Comparison of ENCODE assay signal across 16 cellular contexts in the genomic region with DNA sequence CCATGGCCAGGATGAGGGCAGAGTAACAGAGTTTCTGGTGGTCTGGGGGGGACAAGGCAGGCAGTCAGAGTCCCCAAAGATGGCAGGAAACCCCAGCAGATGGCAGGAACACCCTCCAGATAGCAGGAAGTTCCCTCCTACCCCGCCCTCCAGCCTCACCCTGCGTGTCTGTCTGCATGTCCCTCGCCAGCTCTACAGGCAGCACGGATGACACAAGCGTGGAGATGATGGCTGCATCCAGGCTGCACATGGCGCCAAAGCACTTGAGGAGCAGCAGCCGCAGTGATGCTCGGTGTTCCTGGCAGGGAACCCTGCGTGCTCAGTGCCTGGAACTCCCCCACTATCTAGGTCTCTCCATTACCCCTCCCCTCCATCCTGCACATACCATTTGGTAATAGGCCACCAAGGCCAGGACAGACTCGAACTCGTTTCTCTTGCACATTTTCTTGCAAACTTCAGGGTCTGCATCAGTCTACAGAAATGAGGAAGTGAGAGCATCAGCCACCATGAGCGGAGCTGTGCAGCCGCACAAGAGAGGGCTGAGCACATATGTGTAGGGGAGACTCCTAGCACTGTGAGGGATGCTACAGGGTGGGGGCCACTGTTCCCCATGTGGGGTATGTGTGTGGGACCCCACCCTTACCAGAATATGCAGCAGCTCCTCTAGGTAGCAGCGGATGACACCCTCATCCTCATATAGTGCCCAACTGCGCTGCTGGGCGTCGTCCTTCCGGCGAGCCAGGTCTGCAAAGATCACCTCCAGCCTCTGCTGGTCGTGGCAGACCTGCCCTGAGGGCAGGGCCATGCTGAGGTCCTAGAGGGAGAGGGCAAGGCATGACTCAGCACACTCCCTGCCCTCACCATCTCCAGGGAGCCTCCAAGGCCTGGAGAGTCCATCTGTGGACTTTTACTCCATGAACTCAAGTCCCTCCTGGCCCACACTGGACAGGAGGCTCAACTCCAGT. TPM values are rescaled to one million over a fixed set of nuclear protein-coding genes. Genes with fewer than 3 reads are reported as not detected.
DNase-seq lines count a peak whose midpoint lies in the region; ATAC-seq and TF ChIP-seq lines count a peak whose summit lies in the region.
"Had no signal": no experiment of that assay in that cellular context is flagged by ENCODE, and none has a peak within 500 bp of the region (broad histone marks: within the 10 kb centered on the region; RNA-seq: fewer than 3 reads in every experiment).

No MANE protein-coding gene starts in this region.

- ATAC-seq in GM18868 (IDR thresholded peaks at IDR 0.05; ENCODE audit: unreplicated experiment) (peak; percentile 39), memory B cell (ENCODE audit: low read depth) (peak; percentile 100), GM23338 (no peak), GM21737 (IDR thresholded peaks at IDR 0.05; ENCODE audit: unreplicated experiment) (no peak)
- ATAC-seq: activated T-helper 17 cell treated with anti-CD3 and anti-CD28 coated beads, Interleukin-2, amount 50 U/mL, for 72 hours had no signal

- H3K9me3 Mint-ChIP-seq in memory B cell = no peaks in the 10 kb centered on the region
- H3K9me3 Mint-ChIP-seq in GM23338 = no peaks in the 10 kb centered on the region; the same call in 2 of the 3 replicates
- H3K9me3 Mint-ChIP-seq: activated T-helper 17 cell treated with anti-CD3 and anti-CD28 coated beads, Interleukin-2, amount 50 U/mL, for 72 hours had no signal

- H3K79me2 ChIP-seq in GM23338 (replicated peaks; ENCODE audit: insufficient read depth) = peaks cover 11% of the 10 kb centered on the region

- H3K27ac Mint-ChIP-seq in memory B cell (no peak overlapping the region), GM23338 (no peak overlapping the region)

- TF ChIP-seq CTCF in GM23338 (conservative IDR thresholded peaks at IDR 0.05; ENCODE audit: low read depth in 2 of 2) = no peak

- H3K27ac ChIP-seq in GM23338 (ENCODE audit: low read depth) = no peak overlapping the region
- H3K27ac ChIP-seq: tibial artery had no signal

- peak; percentile 34 for DNase-seq in NAMALWA (ENCODE audit: low spot score)
- DNase-seq in memory B cell (ENCODE audit: low spot score in 2 of 2) = no peak
- DNase-seq in Ammon's horn (ENCODE audit: low spot score) = no peak
- DNase-seq in GM23338 (ENCODE audit: low spot score) = no peak
- DNase-seq: activated CD4-positive, alpha-beta T cell treated with anti-CD3 and anti-CD28 coated beads, Interleukin-2, amount 50 U/mL, for 4 hours; BE2C; DMS 273 treated with DMSO at 0.1 percent for 48 hours; NCI-H187; SK-N-SH; stimulated activated CD4-positive, alpha-beta T cell treated with anti-CD3 and anti-CD28 coated beads, Interleukin-4, amount 100 ng/mL, for 4 hours; tibial artery had no signal

- no peak overlapping the region for H3K4me2 ChIP-seq in GM23338
- H3K4me2 ChIP-seq: SK-N-SH had no signal

- no peaks in the 10 kb centered on the region for H3K27me3 Mint-ChIP-seq in memory B cell
- H3K27me3 Mint-ChIP-seq in GM23338 (ENCODE audit: insufficient read depth, low read depth, poor library complexity) = peaks cover 15% of the 10 kb centered on the region
- H3K27me3 Mint-ChIP-seq: activated T-helper 17 cell treated with anti-CD3 and anti-CD28 coated beads, Interleukin-2, amount 50 U/mL, for 72 hours had no signal

- no peaks in the 10 kb centered on the region for H3K36me3 ChIP-seq in GM23338 (ENCODE audit: insufficient read depth)

- H2AFZ ChIP-seq in GM23338 = no peak overlapping the region

- no peaks in the 10 kb centered on the region for H3K9me2 ChIP-seq in GM23338 (ENCODE audit: insufficient read depth)
- H3K9me2 ChIP-seq: SK-N-SH had no signal

- H3K4me1 Mint-ChIP-seq in memory B cell (peaks cover 23% of the 10 kb centered on the region), GM23338 (peaks cover 9% of the 10 kb centered on the region)

- H3K27me3 ChIP-seq in GM23338 (ENCODE audit: insufficient read depth) = no peaks in the 10 kb centered on the region
- H3K27me3 ChIP-seq: BE2C, tibial artery had no signal

- H3F3A ChIP-seq in GM23338 (replicated peaks; ENCODE audit: low read depth) = no peaks in the 10 kb centered on the region

- H3K36me3 Mint-ChIP-seq in memory B cell (peaks cover 23% of the 10 kb centered on the region), GM23338 (ENCODE audit: low read depth) (peaks cover 67% of the 10 kb centered on the region)

- H3K4me3 ChIP-seq in GM23338 = no peak overlapping the region
- H3K4me3 ChIP-seq: tibial artery had no signal

- H3K4me3 Mint-ChIP-seq in memory B cell (no peak overlapping the region), GM23338 (no peak overlapping the region)
- H3K4me3 Mint-ChIP-seq: activated T-helper 17 cell treated with anti-CD3 and anti-CD28 coated beads, Interleukin-2, amount 50 U/mL, for 72 hours had no signal

- peaks cover 2% of the 10 kb centered on the region; the same call in 1 of the 2 replicates for H4K20me1 ChIP-seq in GM23338 (replicated peaks; ENCODE audit: insufficient read depth)

- H3K4me1 ChIP-seq in GM23338 (ENCODE audit: insufficient read depth) = peaks cover 4% of the 10 kb centered on the region

TF ChIP-seq in GM23338, 12 proteins besides CTCF, POLR2A, EP300 and RAD21 (continues in another document):
- TF ChIP-seq ZNF114 (CRISPR knock-in tag; IDR thresholded peaks at IDR 0.05) (no peak), NANOG (IDR thresholded peaks at IDR 0.05; ENCODE audit: borderline replicate concordance) (no peak), ZNF331 (CRISPR knock-in tag; IDR thresholded peaks at IDR 0.05; ENCODE audit: low read depth) (no peak)
- TF ChIP-seq, protein P1, sequence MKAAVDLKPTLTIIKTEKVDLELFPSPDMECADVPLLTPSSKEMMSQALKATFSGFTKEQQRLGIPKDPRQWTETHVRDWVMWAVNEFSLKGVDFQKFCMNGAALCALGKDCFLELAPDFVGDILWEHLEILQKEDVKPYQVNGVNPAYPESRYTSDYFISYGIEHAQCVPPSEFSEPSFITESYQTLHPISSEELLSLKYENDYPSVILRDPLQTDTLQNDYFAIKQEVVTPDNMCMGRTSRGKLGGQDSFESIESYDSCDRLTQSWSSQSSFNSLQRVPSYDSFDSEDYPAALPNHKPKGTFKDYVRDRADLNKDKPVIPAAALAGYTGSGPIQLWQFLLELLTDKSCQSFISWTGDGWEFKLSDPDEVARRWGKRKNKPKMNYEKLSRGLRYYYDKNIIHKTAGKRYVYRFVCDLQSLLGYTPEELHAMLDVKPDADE (IDR thresholded peaks at IDR 0.05) = no peak

RNA-seq across cellular contexts. Expression of a gene that starts 6.0 kb away (rescaled TPM):
- total RNA-seq in GM23338 (2014; rRNA removed; shearing (Covaris generic)) = 43.1 and 45.1 TPM in 2 replicates
- polyA plus RNA-seq in GM23338 (2016; fragmentation: Nextera tagmentation; extraction: Ambion mirVana) = 14.8 and 15.1 TPM in 2 replicates

RNA-seq across cellular contexts. Expression of a gene that starts 17.0 kb away (rescaled TPM):
- 29.2 and 33.3 TPM in 2 replicates for total RNA-seq in GM23338 (2014; rRNA removed; shearing (Covaris generic))
- polyA plus RNA-seq in GM23338 (2016; fragmentation: Nextera tagmentation; extraction: Ambion mirVana) = 7.5 and 8.3 TPM in 2 replicates

RNA-seq across cellular contexts. Expression of a gene that starts 37.3 kb away (rescaled TPM):
- 94.1 and 97.0 TPM in 2 replicates for total RNA-seq in GM23338 (2014; rRNA removed; shearing (Covaris generic))
- 85.3 and 97.4 TPM in 2 replicates for polyA plus RNA-seq in GM23338 (2016; fragmentation: Nextera tagmentation; extraction: Ambion mirVana)

RNA-seq across cellular contexts. Expression of a gene that starts 44.4 kb away (rescaled TPM):
- total RNA-seq in GM23338 (2014; rRNA removed; shearing (Covaris generic)) = 79.3 and 96.4 TPM in 2 replicates
- 29.4 and 34.3 TPM in 2 replicates for polyA plus RNA-seq in GM23338 (2016; fragmentation: Nextera tagmentation; extraction: Ambion mirVana)

RNA-seq across cellular contexts. Expression of a gene that starts 58.1 kb away (rescaled TPM):
- not detected in 2 replicates for total RNA-seq in GM23338 (2014; rRNA removed; shearing (Covaris generic))
- not detected in 2 replicates for polyA plus RNA-seq in GM23338 (2016; fragmentation: Nextera tagmentation; extraction: Ambion mirVana)
- total RNA-seq: osteocyte, skeletal muscle tissue had no signal
- polyA plus RNA-seq: SK-N-SH had no signal

Comparison
In these comparisons a context has a peak if more than half of its experiments do, and no peak if none do; other contexts are left out.
1. ATAC-seq: peak in GM18868 (single experiment) and memory B cell (single experiment); none in GM23338 (single experiment) and GM21737 (single experiment).